ENCODE assay signal across 8 cellular contexts in the genomic region with DNA sequence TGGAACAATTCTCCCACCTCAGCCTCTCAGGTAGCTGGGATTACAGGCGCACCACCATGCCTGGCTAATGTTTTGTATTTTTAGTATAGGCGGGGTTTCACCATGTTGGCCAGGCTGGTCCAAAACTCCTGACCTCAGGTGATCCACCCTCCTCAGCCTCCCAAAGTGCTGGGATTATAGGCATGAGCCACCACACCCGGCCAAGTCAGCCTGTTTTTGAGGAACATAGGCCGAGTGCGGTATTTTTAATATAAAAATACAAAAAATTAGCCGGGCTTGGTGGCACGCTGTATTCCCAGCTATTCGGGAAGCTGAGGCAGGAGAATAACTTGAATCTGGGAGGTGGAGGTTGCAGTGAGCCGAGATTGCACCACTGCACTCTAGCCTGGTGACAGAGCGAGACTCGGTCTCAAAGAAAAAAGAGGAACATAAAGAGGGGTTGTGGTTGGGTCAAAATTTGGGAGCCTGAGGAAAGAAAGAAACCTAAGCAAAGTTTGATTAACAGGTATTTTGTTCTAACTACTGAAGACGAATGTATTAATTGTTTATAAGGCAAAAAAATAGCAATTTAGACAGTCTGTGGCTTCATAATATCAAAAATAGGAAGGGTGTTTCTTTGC. TPM values are rescaled to one million over a fixed set of nuclear protein-coding genes. Genes with fewer than 3 reads are reported as not detected.
DNase-seq lines count a peak whose midpoint lies in the region; ATAC-seq and TF ChIP-seq lines count a peak whose summit lies in the region.
"Not testable (repeated sequence)": the region's sequence is repeated elsewhere in the genome, so short reads cannot be mapped to it uniquely, and the experiment has no call there.

No MANE protein-coding gene starts in this region.

- not testable (repeated sequence) for H4K91ac ChIP-seq in trophoblast cell (ENCODE audit: low read depth, low read length)

- peaks cover 49% of the 10 kb centered on the region for H3K4me1 ChIP-seq in CD8-positive, alpha-beta memory T cell (ENCODE audit: insufficient read depth, low read length)
- not testable (repeated sequence) for H3K4me1 ChIP-seq in NT2/D1 (ENCODE audit: insufficient read depth, insufficient read length); trophoblast cell (ENCODE audit: control insufficient read depth in 1 of 2, insufficient read depth in 2 of 2, low read length in 2 of 2)
- H3K4me1 ChIP-seq in lower lobe of right lung, result peaks cover 40% of the 10 kb centered on the region

- H3K4me2 ChIP-seq in trophoblast cell (ENCODE audit: low read length), result peak overlapping the region; percentile 91

- H3K27me3 ChIP-seq in CD8-positive, alpha-beta memory T cell (ENCODE audit: insufficient read depth, low read length, poor library complexity, severe bottlenecking); NT2/D1 (ENCODE audit: insufficient read depth, insufficient read length); lower lobe of right lung (ENCODE audit: low read depth); trophoblast cell (ENCODE audit: insufficient read depth, low read length): not testable (repeated sequence)

- H3K9me3 Mint-ChIP-seq in CD8-positive, alpha-beta memory T cell; MCF 10A (ENCODE audit: unreplicated experiment): not testable (repeated sequence)
- peaks cover 31% of the 10 kb centered on the region for H3K9me3 Mint-ChIP-seq in activated CD4-positive, alpha-beta T cell treated with anti-CD3 and anti-CD28 coated beads, Interleukin-2, amount 10 ng/mL, durations not matched to agents 7 days and 5 days

- not testable (repeated sequence) for H2BK120ac ChIP-seq in trophoblast cell (ENCODE audit: insufficient read depth, low read length, poor library complexity)

- not testable (repeated sequence) for H4K8ac ChIP-seq in trophoblast cell (ENCODE audit: low read depth, low read length)

- H3K79me1 ChIP-seq in trophoblast cell (ENCODE audit: low read length), result not testable (repeated sequence)

- H3K27ac ChIP-seq in CD8-positive, alpha-beta memory T cell (ENCODE audit: low read depth, low read length); lower lobe of right lung; trophoblast cell (ENCODE audit: low read depth, low read length): not testable (repeated sequence)

- WGBS in trophoblast cell (ENCODE audit: extremely low coverage, insufficient coverage, insufficient read length), result no CpG with 5 or more reads among the region's 12 CpGs

- H3K36me3 ChIP-seq in CD8-positive, alpha-beta memory T cell (ENCODE audit: insufficient read depth, low read length), result peaks cover 11% of the 10 kb centered on the region
- peaks cover 62% of the 10 kb centered on the region for H3K36me3 ChIP-seq in NT2/D1 (ENCODE audit: insufficient read depth, insufficient read length, low read length)
- H3K36me3 ChIP-seq in lower lobe of right lung, result peaks cover 36% of the 10 kb centered on the region
- H3K36me3 ChIP-seq in trophoblast cell (ENCODE audit: control insufficient read depth in 1 of 2, insufficient read depth in 2 of 2, low read length in 2 of 2), result peaks cover 4 to 12% of the 10 kb centered on the region in 2 experiments

- not testable (repeated sequence) for H3K18ac ChIP-seq in trophoblast cell (ENCODE audit: low read length)

- H3K4me3 Mint-ChIP-seq in CD8-positive, alpha-beta memory T cell, result peak overlapping the region; percentile 68 to 100 (median 100)
- H3K4me3 Mint-ChIP-seq in activated CD4-positive, alpha-beta T cell treated with anti-CD3 and anti-CD28 coated beads, Interleukin-2, amount 10 ng/mL, durations not matched to agents 7 days and 5 days, result peak overlapping the region; percentile 20
- H3K4me3 Mint-ChIP-seq in MCF 10A (ENCODE audit: unreplicated experiment), result peak overlapping the region; percentile 94

- H3K27me3 Mint-ChIP-seq in CD8-positive, alpha-beta memory T cell; activated CD4-positive, alpha-beta T cell treated with anti-CD3 and anti-CD28 coated beads, Interleukin-2, amount 10 ng/mL, durations not matched to agents 7 days and 5 days; MCF 10A (ENCODE audit: insufficient read depth, unreplicated experiment): not testable (repeated sequence)

- not testable (repeated sequence) for ATAC-seq in lower lobe of right lung

- peaks cover 0 to 50% (median 18%) of the 10 kb centered on the region in 3 donors for H3K36me3 Mint-ChIP-seq in CD8-positive, alpha-beta memory T cell
- H3K36me3 Mint-ChIP-seq in activated CD4-positive, alpha-beta T cell treated with anti-CD3 and anti-CD28 coated beads, Interleukin-2, amount 10 ng/mL, durations not matched to agents 7 days and 5 days (ENCODE audit: low read depth), result peaks cover 51% of the 10 kb centered on the region
- peaks cover 39% of the 10 kb centered on the region for H3K36me3 Mint-ChIP-seq in MCF 10A (ENCODE audit: insufficient read depth, unreplicated experiment)

- H3K4ac ChIP-seq in trophoblast cell (ENCODE audit: low read depth, low read length), result peak overlapping the region; percentile 98

- H3K9ac ChIP-seq in NT2/D1 (ENCODE audit: insufficient read length, low read depth), result peak overlapping the region; percentile 94
- not testable (repeated sequence) for H3K9ac ChIP-seq in trophoblast cell (ENCODE audit: low read length)

- not testable (repeated sequence) for H4K12ac ChIP-seq in trophoblast cell (ENCODE audit: low read depth, low read length)

- DNase-seq in CD8-positive, alpha-beta memory T cell; NT2/D1 (ENCODE audit: low read depth, low spot score); activated CD4-positive, alpha-beta T cell treated with anti-CD3 and anti-CD28 coated beads, Interleukin-2, amount 10 ng/mL, durations not matched to agents 7 days and 5 days; MCF 10A (ENCODE audit: unreplicated experiment); fibroblast of the aortic adventitia (ENCODE audit: low read depth); lower lobe of right lung; trophoblast cell: not testable (repeated sequence)
- DNase-seq in ureter (ENCODE audit: low spot score), result peak; percentile 35

- peak overlapping the region in 6 of 8 donors; percentile 6 to 84 (median 42) for H3K27ac Mint-ChIP-seq in CD8-positive, alpha-beta memory T cell
- H3K27ac Mint-ChIP-seq in activated CD4-positive, alpha-beta T cell treated with anti-CD3 and anti-CD28 coated beads, Interleukin-2, amount 10 ng/mL, durations not matched to agents 7 days and 5 days; MCF 10A (ENCODE audit: low read depth, unreplicated experiment): not testable (repeated sequence)

- POLR2A ChIA-PET in CD8-positive, alpha-beta memory T cell (lab: Charles Lee); activated CD4-positive, alpha-beta T cell treated with anti-CD3 and anti-CD28 coated beads, Interleukin-2, amount 10 ng/mL, durations not matched to agents 7 days and 5 days (lab: Charles Lee): not testable (repeated sequence)
- POLR2A ChIA-PET in MCF 10A (lab: Yijun Ruan, JAX), result interaction anchor here (0.6 to 2.5 kb wide), 5 partner anchors 8 to 675 kb away, joined by 4 to 13 read pairs (median 7); a partner anchor contains a TSS

- peaks cover 53 to 86% (median 74%) of the 10 kb centered on the region in 3 donors for H3K4me1 Mint-ChIP-seq in CD8-positive, alpha-beta memory T cell
- H3K4me1 Mint-ChIP-seq in activated CD4-positive, alpha-beta T cell treated with anti-CD3 and anti-CD28 coated beads, Interleukin-2, amount 10 ng/mL, durations not matched to agents 7 days and 5 days, result peaks cover 36% of the 10 kb centered on the region
- H3K4me1 Mint-ChIP-seq in MCF 10A (ENCODE audit: insufficient read depth, unreplicated experiment), result not testable (repeated sequence)

- peaks cover 20% of the 10 kb centered on the region for H3K79me2 ChIP-seq in trophoblast cell (ENCODE audit: control insufficient read depth, insufficient read depth, low read length, poor library complexity)

- intact Hi-C loops in MCF 10A (cut with micrococcal nuclease); lower lobe of right lung (cut with DNase I): not testable (repeated sequence)

- not testable (repeated sequence) for TF ChIP-seq CTCF in MCF 10A (IDR thresholded peaks at IDR 0.05; ENCODE audit: unreplicated experiment); fibroblast of the aortic adventitia (IDR thresholded peaks at IDR 0.05; ENCODE audit: insufficient read depth, low read length); lower lobe of right lung (IDR thresholded peaks at IDR 0.05)

- H2AFZ ChIP-seq in trophoblast cell (ENCODE audit: insufficient read depth, low read length, poor library complexity), result not testable (repeated sequence)

- CTCF ChIA-PET in CD8-positive, alpha-beta memory T cell (lab: Charles Lee), result not testable (repeated sequence)
- CTCF ChIA-PET in activated CD4-positive, alpha-beta T cell treated with anti-CD3 and anti-CD28 coated beads, Interleukin-2, amount 10 ng/mL, durations not matched to agents 7 days and 5 days (lab: Charles Lee), result interaction anchor here (1.2 kb wide), 1 partner anchor 51 kb away, joined by 3 read pairs; a partner anchor contains a TSS
- CTCF ChIA-PET in MCF 10A (lab: Yijun Ruan, JAX), result interaction anchor here (0.5 to 0.6 kb wide), 2 partner anchors 9 to 257 kb away, joined by 3 read pairs; no protein-coding TSS in a partner anchor

- not testable (repeated sequence) for H2AK5ac ChIP-seq in trophoblast cell (ENCODE audit: low read length)

- H3K23ac ChIP-seq in trophoblast cell (ENCODE audit: low read length), result not testable (repeated sequence)

- BruUV-seq in MCF 10A (replicated peaks; lab: Mats Ljungman, UMichigan), result not testable (repeated sequence)

- H3K9me3 ChIP-seq in CD8-positive, alpha-beta memory T cell (ENCODE audit: low read length); NT2/D1 (ENCODE audit: insufficient read depth, low read length); lower lobe of right lung; trophoblast cell (ENCODE audit: insufficient read depth, low read depth, low read length): not testable (repeated sequence)

- not testable (repeated sequence) for H3K14ac ChIP-seq in trophoblast cell (ENCODE audit: low read length)

- H2BK5ac ChIP-seq in trophoblast cell (ENCODE audit: low read depth, low read length, poor library complexity), result not testable (repeated sequence)

- H2BK12ac ChIP-seq in trophoblast cell (ENCODE audit: low read length), result not testable (repeated sequence)

- not testable (repeated sequence) for H3K4me3 ChIP-seq in CD8-positive, alpha-beta memory T cell (ENCODE audit: low read length); trophoblast cell (ENCODE audit: low read depth, low read length)
- H3K4me3 ChIP-seq in NT2/D1 (ENCODE audit: insufficient read length, low read depth), result peak overlapping the region; percentile 97
- peak overlapping the region; percentile 93 for H3K4me3 ChIP-seq in fibroblast of the aortic adventitia (ENCODE audit: low read depth, low read length)
- H3K4me3 ChIP-seq in lower lobe of right lung, result peak overlapping the region; percentile 88

RNA-seq across cellular contexts. Expression of a gene that starts 51.6 kb away (rescaled TPM):
- total RNA-seq in CD8-positive, alpha-beta memory T cell, result 1 to 10 TPM; 7.3 to 9.7 TPM
- 6.8 TPM for polyA plus RNA-seq in CD8-positive, alpha-beta memory T cell
- 10 to 100 TPM; 12.2 to 13.8 TPM for total RNA-seq in activated CD4-positive, alpha-beta T cell treated with anti-CD3 and anti-CD28 coated beads, Interleukin-2, amount 10 ng/mL, durations not matched to agents 7 days and 5 days
- total RNA-seq in MCF 10A (2022) (5.3 and 5.6 TPM in 2 replicates), fibroblast of the aortic adventitia (ENCODE audit: low replicate concordance) (11.2 and 14.0 TPM in 2 replicates), lower lobe of right lung (20.0 TPM), ureter (36.9 TPM)
- 15.1 and 16.5 TPM in 2 replicates for polyA plus RNA-seq in trophoblast cell (2013)

Comparison
In these comparisons a context has a peak if more than half of its experiments do, and no peak if none do; other contexts are left out.
1. H3K4me3 Mint-ChIP-seq: peak in every context shown above with its lines; median percentile 100 in CD8-positive, alpha-beta memory T cell; 94 in MCF 10A; 20 in activated CD4-positive, alpha-beta T cell treated with anti-CD3 and anti-CD28 coated beads, Interleukin-2, amount 10 ng/mL, durations not matched to agents 7 days and 5 days.